ENCODE assay signal across 17 cellular contexts in genomic region chr10:101237080-101237817, GRCh38. TPM values are rescaled to one million over a fixed set of nuclear protein-coding genes. Genes with fewer than 3 reads are reported as not detected.
DNase-seq lines count a peak whose midpoint lies in the region; ATAC-seq and TF ChIP-seq lines count a peak whose summit lies in the region.
"Had no signal": no experiment of that assay in that cellular context is flagged by ENCODE, and none has a peak within 500 bp of the region (broad histone marks: within the 10 kb centered on the region; RNA-seq: fewer than 3 reads in every experiment).

No MANE protein-coding gene starts in this region.

- H3K27me3 Mint-ChIP-seq in WTC11 (ENCODE audit: low read depth): peaks cover 94% of the 10 kb centered on the region
- peaks cover 42% of the 10 kb centered on the region for H3K27me3 Mint-ChIP-seq in endothelial cell (ENCODE audit: unreplicated experiment)
- peaks cover 98% of the 10 kb centered on the region for H3K27me3 Mint-ChIP-seq in nephron (ENCODE audit: low read depth)
- H3K27me3 Mint-ChIP-seq in activated CD8-positive, alpha-beta memory T cell treated with anti-CD3 and anti-CD28 coated beads, Interleukin-2, amount 10 ng/mL, durations not matched to agents 7 days and 5 days: peaks cover 76% of the 10 kb centered on the region

- intact Hi-C loops in prostate gland (cut with DNase I): no loop called here

- H3K27me3 ChIP-seq in prostate gland (replicated peaks; ENCODE audit: insufficient read depth): peaks cover 57% of the 10 kb centered on the region

- 10% methylated on average over 35 of the region's 35 CpGs for WGBS in prostate gland

- CTCF ChIA-PET in WTC11 (lab: Charles Lee): interaction anchor here (0.6 to 7.9 kb wide), 19 partner anchors 9 to 226 kb away, joined by 3 to 108 read pairs (median 7); no protein-coding TSS in a partner anchor
- CTCF ChIA-PET in activated CD8-positive, alpha-beta memory T cell treated with anti-CD3 and anti-CD28 coated beads, Interleukin-2, amount 10 ng/mL, durations not matched to agents 7 days and 5 days (lab: Charles Lee): interaction anchor here (0.8 to 5.7 kb wide), 8 partner anchors 11 to 95 kb away, joined by 3 to 33 read pairs (median 3); no protein-coding TSS in a partner anchor

- H3K27ac ChIP-seq in prostate gland: no peak overlapping the region

- H3K9me3 Mint-ChIP-seq in WTC11 (no peaks in the 10 kb centered on the region), endothelial cell (ENCODE audit: unreplicated experiment) (no peaks in the 10 kb centered on the region), nephron (no peaks in the 10 kb centered on the region)
- no peaks in the 10 kb centered on the region for H3K9me3 Mint-ChIP-seq in activated CD8-positive, alpha-beta memory T cell treated with anti-CD3 and anti-CD28 coated beads, Interleukin-2, amount 10 ng/mL, durations not matched to agents 7 days and 5 days (ENCODE audit: low read depth)

- no peak overlapping the region for H3K27ac Mint-ChIP-seq in WTC11
- H3K27ac Mint-ChIP-seq in endothelial cell (ENCODE audit: unreplicated experiment): no peak overlapping the region
- no peak overlapping the region for H3K27ac Mint-ChIP-seq in nephron
- no peak overlapping the region for H3K27ac Mint-ChIP-seq in activated CD8-positive, alpha-beta memory T cell treated with anti-CD3 and anti-CD28 coated beads, Interleukin-2, amount 10 ng/mL, durations not matched to agents 7 days and 5 days

- H3K4me1 Mint-ChIP-seq in WTC11 (peaks cover 25% of the 10 kb centered on the region), endothelial cell (ENCODE audit: unreplicated experiment) (peaks cover 14% of the 10 kb centered on the region), nephron (peaks cover 8% of the 10 kb centered on the region)
- H3K4me1 Mint-ChIP-seq in activated CD8-positive, alpha-beta memory T cell treated with anti-CD3 and anti-CD28 coated beads, Interleukin-2, amount 10 ng/mL, durations not matched to agents 7 days and 5 days: peaks cover 8% of the 10 kb centered on the region

- H3K36me3 Mint-ChIP-seq in WTC11 (no peaks in the 10 kb centered on the region), endothelial cell (ENCODE audit: low read depth, unreplicated experiment) (no peaks in the 10 kb centered on the region), nephron (ENCODE audit: low read depth) (no peaks in the 10 kb centered on the region)
- no peaks in the 10 kb centered on the region for H3K36me3 Mint-ChIP-seq in activated CD8-positive, alpha-beta memory T cell treated with anti-CD3 and anti-CD28 coated beads, Interleukin-2, amount 10 ng/mL, durations not matched to agents 7 days and 5 days

- H3K36me3 ChIP-seq in prostate gland: no peaks in the 10 kb centered on the region

- ATAC-seq in WTC11 (peak; percentile 41), GM19324 (IDR thresholded peaks at IDR 0.05; ENCODE audit: low FRiP score, unreplicated experiment) (no peak)
- ATAC-seq in activated CD8-positive, alpha-beta memory T cell treated with anti-CD3 and anti-CD28 coated beads, Interleukin-2, amount 10 ng/mL, durations not matched to agents 7 days and 5 days: no peak
- ATAC-seq: Right ventricle myocardium inferior had no signal

- POLR2A ChIA-PET in WTC11 (lab: Charles Lee): no interaction called here

- no peak for TF ChIP-seq POLR2A in prostate gland (IDR thresholded peaks at IDR 0.05)

- H3K4me3 Mint-ChIP-seq in WTC11 (peak overlapping the region; percentile 69), endothelial cell (ENCODE audit: unreplicated experiment) (peak overlapping the region; percentile 56), nephron (peak overlapping the region; percentile 35 to 62 (median 38))
- H3K4me3 Mint-ChIP-seq in activated CD8-positive, alpha-beta memory T cell treated with anti-CD3 and anti-CD28 coated beads, Interleukin-2, amount 10 ng/mL, durations not matched to agents 7 days and 5 days: no peak overlapping the region

- no peaks in the 10 kb centered on the region for H3K9me3 ChIP-seq in prostate gland

- H3K4me3 ChIP-seq in prostate gland: no peak overlapping the region

- DNase-seq in DMS53 treated with DMSO at 0.1 percent for 48 hours (lab: John Stamatoyannopoulos, UW; ENCODE audit: unreplicated experiment) (peak; percentile 61), WTC11 (ENCODE audit: low spot score) (peak; percentile 53), endothelial cell (ENCODE audit: low spot score) (no peak), SW480 (ENCODE audit: low spot score) (no peak), prostate gland (ENCODE audit: low spot score) (no peak)
- DNase-seq in activated CD8-positive, alpha-beta memory T cell treated with anti-CD3 and anti-CD28 coated beads, Interleukin-2, amount 10 ng/mL, durations not matched to agents 7 days and 5 days: no peak
- DNase-seq: GDM1; hippocampal formation; NCI-H1417 treated with DMSO at 0.1 percent for 48 hours; stimulated activated CD4-positive, alpha-beta T cell treated with anti-CD3 and anti-CD28 coated beads, Interleukin-4, amount 100 ng/mL, for 4 hours had no signal

- no peak for TF ChIP-seq CTCF in WTC11 (IDR thresholded peaks at IDR 0.05)
- no peak for TF ChIP-seq CTCF in endothelial cell (IDR thresholded peaks at IDR 0.05; ENCODE audit: unreplicated experiment)
- TF ChIP-seq CTCF in nephron (IDR thresholded peaks at IDR 0.05; ENCODE audit: unreplicated experiment in 3 of 3): no peak
- TF ChIP-seq CTCF in prostate gland (IDR thresholded peaks at IDR 0.05): no peak

- no peaks in the 10 kb centered on the region for H3K4me1 ChIP-seq in prostate gland (replicated peaks)

TF ChIP-seq in WTC11, 78 proteins besides CTCF, POLR2A, EP300 and RAD21:
- TF ChIP-seq NR2C2 (CRISPR knock-in tag; IDR thresholded peaks at IDR 0.05): no peak

RNA-seq across cellular contexts. Expression of gene LBX1, which starts 8.0 kb away (rescaled TPM):
- not detected in 3 replicates for total RNA-seq in WTC11 (2021)
- total RNA-seq in endothelial cell (ENCODE audit: unreplicated experiment): not detected
- total RNA-seq in activated CD8-positive, alpha-beta memory T cell treated with anti-CD3 and anti-CD28 coated beads, Interleukin-2, amount 10 ng/mL, durations not matched to agents 7 days and 5 days: not detected
- total RNA-seq in prostate gland: not detected
- total RNA-seq: bronchial epithelial cell, epithelial cell of proximal tubule, mononuclear cell, Right ventricle myocardium inferior, subcutaneous adipose tissue had no signal

Comparison
In these comparisons a context has a peak if more than half of its experiments do, and no peak if none do; other contexts are left out.
1. DNase-seq: peak in DMS53 treated with DMSO at 0.1 percent for 48 hours (single experiment) and WTC11 (single experiment); none in endothelial cell (single experiment), SW480 (single experiment), activated CD8-positive, alpha-beta memory T cell treated with anti-CD3 and anti-CD28 coated beads, Interleukin-2, amount 10 ng/mL, durations not matched to agents 7 days and 5 days (single experiment) and prostate gland (single experiment).